28 cellular contexts compared by ENCODE assay signal in the genomic region with DNA sequence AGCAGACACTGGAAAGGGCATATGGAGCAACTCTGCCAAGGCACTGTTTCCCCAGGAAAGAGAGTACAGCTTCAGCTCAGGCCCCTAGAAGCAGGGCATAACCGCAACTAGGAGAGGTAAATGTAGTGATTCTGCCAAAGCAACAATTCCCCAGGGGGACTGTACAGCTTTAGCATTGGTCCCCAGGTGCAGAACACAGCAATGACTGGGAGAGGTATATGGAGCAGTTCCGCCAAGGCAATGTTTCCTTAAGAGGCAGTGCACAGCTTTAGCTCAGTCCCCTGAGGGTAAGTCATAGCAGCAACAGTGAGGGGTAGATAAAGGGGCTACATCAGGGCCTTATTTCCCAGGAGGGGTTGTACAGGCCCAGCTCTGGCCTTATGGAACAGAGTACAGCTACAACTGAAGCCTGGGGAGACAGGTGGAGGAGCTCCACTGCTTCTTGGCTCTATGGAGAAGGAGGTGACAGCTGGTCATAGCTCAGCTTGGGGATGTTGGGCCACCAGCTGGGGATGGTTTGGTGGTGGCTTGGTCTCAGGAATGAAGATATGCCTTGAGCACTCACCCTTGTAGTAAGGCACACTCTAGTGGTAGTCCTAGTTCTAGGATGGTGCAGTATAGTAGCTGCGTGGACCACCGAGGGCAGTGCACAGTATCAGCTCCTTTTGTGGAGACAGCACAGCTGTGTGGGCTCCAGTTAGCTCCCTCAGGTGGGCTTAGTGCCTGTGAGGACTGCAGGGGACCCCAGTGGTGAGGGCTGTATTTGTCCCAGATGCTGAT.
DNase-seq lines count a peak whose midpoint lies in the region; ATAC-seq and TF ChIP-seq lines count a peak whose summit lies in the region.
"Had no signal": no experiment of that assay in that cellular context is flagged by ENCODE, and none has a peak within 500 bp of the region (broad histone marks: within the 10 kb centered on the region; RNA-seq: fewer than 3 reads in every experiment).

No MANE protein-coding gene starts in this region.

- H4K20me1 ChIP-seq in OCI-LY3 (ENCODE audit: insufficient read depth, low read length): no peaks in the 10 kb centered on the region

- H3K79me2 ChIP-seq in OCI-LY3 (ENCODE audit: low read length): no peaks in the 10 kb centered on the region

- peak; percentile 24 for TF ChIP-seq CTCF in OCI-LY3 (IDR thresholded peaks at IDR 0.05; ENCODE audit: low read depth, low read length)

- H3K4me2 ChIP-seq in OCI-LY3 (ENCODE audit: low read length): no peak overlapping the region

- no peaks in the 10 kb centered on the region for H3K36me3 Mint-ChIP-seq in stimulated activated naive B cell treated with anti-CD40 and anti-IgM and Interleukin-4, amounts not matched to agents 10 μg/mL and 1 μg/mL and 100 μg/mL, for 72 hours
- H3K36me3 Mint-ChIP-seq: activated naive CD8-positive, alpha-beta T cell treated with anti-CD3 and anti-CD28 coated beads for 36 hours; mesothelial cell of epicardium; natural killer cell had no signal

- no peak overlapping the region for H3K4me3 Mint-ChIP-seq in stimulated activated naive B cell treated with anti-CD40 and anti-IgM and Interleukin-4, amounts not matched to agents 10 μg/mL and 1 μg/mL and 100 μg/mL, for 72 hours
- H3K4me3 Mint-ChIP-seq: activated naive CD8-positive, alpha-beta T cell treated with anti-CD3 and anti-CD28 coated beads for 36 hours; central memory CD8-positive, alpha-beta T cell; mesothelial cell of epicardium; natural killer cell; stimulated activated naive CD8-positive, alpha-beta T cell treated with anti-CD3 and anti-CD28 coated beads, Interleukin-15, Interleukin-2, amounts not matched to agents 100 ng/mL and 50 ng/mL, for 24 hours had no signal

- H3K27me3 Mint-ChIP-seq in stimulated activated naive B cell treated with anti-CD40 and anti-IgM and Interleukin-4, amounts not matched to agents 10 μg/mL and 1 μg/mL and 100 μg/mL, for 72 hours: peaks cover 0 to 14% of the 10 kb centered on the region in 2 donors
- H3K27me3 Mint-ChIP-seq: activated naive CD8-positive, alpha-beta T cell treated with anti-CD3 and anti-CD28 coated beads for 36 hours; central memory CD8-positive, alpha-beta T cell; stimulated activated naive CD8-positive, alpha-beta T cell treated with anti-CD3 and anti-CD28 coated beads, Interleukin-15, Interleukin-2, amounts not matched to agents 100 ng/mL and 50 ng/mL, for 24 hours had no signal

- peaks cover 11% of the 10 kb centered on the region for H3K4me1 ChIP-seq in OCI-LY3 (ENCODE audit: low read length)
- H3K4me1 ChIP-seq: heart right ventricle, tibial nerve had no signal

- H3K27ac Mint-ChIP-seq in stimulated activated naive B cell treated with anti-CD40 and anti-IgM and Interleukin-4, amounts not matched to agents 10 μg/mL and 1 μg/mL and 100 μg/mL, for 72 hours: no peak overlapping the region
- H3K27ac Mint-ChIP-seq: activated naive CD8-positive, alpha-beta T cell treated with anti-CD3 and anti-CD28 coated beads for 36 hours; activated T-helper 2 cell treated with anti-CD3 and anti-CD28 coated beads, Interferon-gamma antibody, Interleukin-2, Interleukin-4, amounts not matched to agents 10 μg/mL and 5 μg/mL and 100 μg/mL, durations not matched to agents 14 hours and 24 hours and 36 hours; mesothelial cell of epicardium; natural killer cell; stimulated activated naive CD8-positive, alpha-beta T cell treated with anti-CD3 and anti-CD28 coated beads, Interleukin-15, Interleukin-2, amounts not matched to agents 100 ng/mL and 50 ng/mL, for 24 hours had no signal

- H3K4me1 Mint-ChIP-seq in stimulated activated naive B cell treated with anti-CD40 and anti-IgM and Interleukin-4, amounts not matched to agents 10 μg/mL and 1 μg/mL and 100 μg/mL, for 72 hours: peaks cover 22 to 39% of the 10 kb centered on the region in 2 donors

- H3K27me3 ChIP-seq in OCI-LY3 (ENCODE audit: low read depth, low read length): no peaks in the 10 kb centered on the region
- H3K27me3 ChIP-seq: heart right ventricle, ovary, spleen, tibial nerve had no signal

- H2AFZ ChIP-seq in OCI-LY3 (ENCODE audit: low read depth, low read length): no peak overlapping the region
- H2AFZ ChIP-seq: GM23248 had no signal

- H3K9ac ChIP-seq in OCI-LY3 (ENCODE audit: low read length): no peak overlapping the region
- H3K9ac ChIP-seq: GM23248 had no signal

- H3K9me3 ChIP-seq in OCI-LY3 (ENCODE audit: insufficient read depth, low read length): no peaks in the 10 kb centered on the region
- H3K9me3 ChIP-seq: heart right ventricle, ovary, spleen, tibial nerve had no signal

- peak; percentile 58 for DNase-seq in NCI-H1436 (lab: John Stamatoyannopoulos, UW)
- no peak for DNase-seq in NCI-H1436 treated with DMSO at 0.1 percent for 48 hours (lab: John Stamatoyannopoulos, UW)
- DNase-seq in stimulated activated naive B cell treated with anti-CD40 and anti-IgM and Interleukin-4, amounts not matched to agents 10 μg/mL and 1 μg/mL and 100 μg/mL, for 72 hours: no peak
- DNase-seq in GM19238 (ENCODE audit: insufficient read length, low spot score): no peak
- DNase-seq in medulla oblongata (ENCODE audit: extremely low spot score): no peak
- DNase-seq in NCI-H510A treated with DMSO at 0.1 percent for 48 hours (lab: John Stamatoyannopoulos, UW): no peak
- DNase-seq: activated CD4-positive, alpha-beta T cell treated with anti-CD3 and anti-CD28 coated beads, Interleukin-2, amount 50 U/mL, for 48 hours; activated CD8-positive, alpha-beta memory T cell treated with anti-CD3 and anti-CD28 coated beads, Interleukin-2, amount 50 U/mL, for 48 hours; activated naive CD8-positive, alpha-beta T cell treated with anti-CD3 and anti-CD28 coated beads for 36 hours; COR-L47; DMS79 treated with DMSO at 0.1 percent for 48 hours; GM23248; heart right ventricle; MV-4-11; natural killer cell; NCI-H2029 treated with DMSO at 0.1 percent for 48 hours; NCI-H524 treated with DMSO at 0.1 percent for 48 hours; OCI-M1; ovary; stimulated activated CD4-positive, alpha-beta T cell treated with anti-CD3 and anti-CD28 coated beads, Interleukin-4, amount 100 ng/mL, for 24 hours had no signal

- peak; percentile 55 for ATAC-seq in HG03354 (IDR thresholded peaks at IDR 0.05; ENCODE audit: poor library complexity, severe bottlenecking, unreplicated experiment)
- ATAC-seq in stimulated activated naive B cell treated with anti-CD40 and anti-IgM and Interleukin-4, amounts not matched to agents 10 μg/mL and 1 μg/mL and 100 μg/mL, for 72 hours (replicated peaks): peak; percentile 51 to 59
- ATAC-seq: heart right ventricle, natural killer cell had no signal

- H3K36me3 ChIP-seq in OCI-LY3 (replicated peaks; ENCODE audit: low read depth, low read length): no peaks in the 10 kb centered on the region
- H3K36me3 ChIP-seq: heart right ventricle, ovary, spleen, tibial nerve had no signal

- no peak overlapping the region for H3K27ac ChIP-seq in OCI-LY3 (ENCODE audit: low read length)
- H3K27ac ChIP-seq: GM23248, heart right ventricle, ovary, spleen, tibial nerve had no signal

- H3K4me3 ChIP-seq in OCI-LY3 (ENCODE audit: low read length): no peak overlapping the region
- H3K4me3 ChIP-seq: GM23248, heart right ventricle, ovary, spleen, tibial nerve had no signal

- peaks cover 0 to under 1% of the 10 kb centered on the region in 2 donors for H3K9me3 Mint-ChIP-seq in stimulated activated naive B cell treated with anti-CD40 and anti-IgM and Interleukin-4, amounts not matched to agents 10 μg/mL and 1 μg/mL and 100 μg/mL, for 72 hours
- H3K9me3 Mint-ChIP-seq: activated naive CD8-positive, alpha-beta T cell treated with anti-CD3 and anti-CD28 coated beads for 36 hours; activated T-helper 2 cell treated with anti-CD3 and anti-CD28 coated beads, Interferon-gamma antibody, Interleukin-2, Interleukin-4, amounts not matched to agents 10 μg/mL and 5 μg/mL and 100 μg/mL, durations not matched to agents 14 hours and 24 hours and 36 hours; central memory CD8-positive, alpha-beta T cell; natural killer cell had no signal
